ENCODE assay signal across 8 cellular contexts in genomic region chr10:79137404-79137803, GRCh38.
DNase-seq lines count a peak whose midpoint lies in the region; ATAC-seq and TF ChIP-seq lines count a peak whose summit lies in the region.

No MANE protein-coding gene starts in this region.

- peaks cover 21% of the 10 kb centered on the region for H3K36me3 Mint-ChIP-seq in activated T-helper 17 cell treated with anti-CD3 and anti-CD28 coated beads, Interleukin-2, amount 50 U/mL, for 72 hours (ENCODE audit: low read depth)
- peaks cover 24% of the 10 kb centered on the region for H3K36me3 Mint-ChIP-seq in nephron (ENCODE audit: low read depth)

- DNase-seq in EH (ENCODE audit: low read depth): peak; percentile 50
- DNase-seq in RKO (ENCODE audit: low spot score): no peak
- no peak for DNase-seq in activated CD4-positive, alpha-beta T cell treated with anti-CD3 and anti-CD28 coated beads, Interleukin-2, amount 50 U/mL, for 1 hour
- DNase-seq in DMS114 treated with DMSO at 0.1 percent for 48 hours (lab: John Stamatoyannopoulos, UW; ENCODE audit: unreplicated experiment): no peak
- DNase-seq in COR-L47 (lab: John Stamatoyannopoulos, UW): no peak

- H3K4me3 Mint-ChIP-seq in activated T-helper 17 cell treated with anti-CD3 and anti-CD28 coated beads, Interleukin-2, amount 50 U/mL, for 72 hours: peak overlapping the region; percentile 58
- H3K4me3 Mint-ChIP-seq in nephron: peak overlapping the region in 1 of 3 experiments; percentile 39

- H3K27me3 Mint-ChIP-seq in activated T-helper 17 cell treated with anti-CD3 and anti-CD28 coated beads, Interleukin-2, amount 50 U/mL, for 72 hours: no peaks in the 10 kb centered on the region
- H3K27me3 Mint-ChIP-seq in nephron (ENCODE audit: low read depth): no peaks in the 10 kb centered on the region

- H3K4me1 Mint-ChIP-seq in activated T-helper 17 cell treated with anti-CD3 and anti-CD28 coated beads, Interleukin-2, amount 50 U/mL, for 72 hours: peaks cover 26% of the 10 kb centered on the region
- H3K4me1 Mint-ChIP-seq in nephron: peaks cover 90% of the 10 kb centered on the region

- no peak for TF ChIP-seq CTCF in nephron (IDR thresholded peaks at IDR 0.05; ENCODE audit: unreplicated experiment in 3 of 3)

- peak; percentile 17 for ATAC-seq in HG02610 (IDR thresholded peaks at IDR 0.05; ENCODE audit: unreplicated experiment)
- peak; percentile 31 for ATAC-seq in activated T-helper 17 cell treated with anti-CD3 and anti-CD28 coated beads, Interleukin-2, amount 50 U/mL, for 72 hours (replicated peaks)

- H3K9me3 Mint-ChIP-seq in activated T-helper 17 cell treated with anti-CD3 and anti-CD28 coated beads, Interleukin-2, amount 50 U/mL, for 72 hours: no peaks in the 10 kb centered on the region
- no peaks in the 10 kb centered on the region for H3K9me3 Mint-ChIP-seq in nephron

- peak overlapping the region; percentile 89 for H3K27ac Mint-ChIP-seq in activated T-helper 17 cell treated with anti-CD3 and anti-CD28 coated beads, Interleukin-2, amount 50 U/mL, for 72 hours
- H3K27ac Mint-ChIP-seq in nephron: peak overlapping the region; percentile 77 to 94 (median 90)
